In the genomic region with DNA sequence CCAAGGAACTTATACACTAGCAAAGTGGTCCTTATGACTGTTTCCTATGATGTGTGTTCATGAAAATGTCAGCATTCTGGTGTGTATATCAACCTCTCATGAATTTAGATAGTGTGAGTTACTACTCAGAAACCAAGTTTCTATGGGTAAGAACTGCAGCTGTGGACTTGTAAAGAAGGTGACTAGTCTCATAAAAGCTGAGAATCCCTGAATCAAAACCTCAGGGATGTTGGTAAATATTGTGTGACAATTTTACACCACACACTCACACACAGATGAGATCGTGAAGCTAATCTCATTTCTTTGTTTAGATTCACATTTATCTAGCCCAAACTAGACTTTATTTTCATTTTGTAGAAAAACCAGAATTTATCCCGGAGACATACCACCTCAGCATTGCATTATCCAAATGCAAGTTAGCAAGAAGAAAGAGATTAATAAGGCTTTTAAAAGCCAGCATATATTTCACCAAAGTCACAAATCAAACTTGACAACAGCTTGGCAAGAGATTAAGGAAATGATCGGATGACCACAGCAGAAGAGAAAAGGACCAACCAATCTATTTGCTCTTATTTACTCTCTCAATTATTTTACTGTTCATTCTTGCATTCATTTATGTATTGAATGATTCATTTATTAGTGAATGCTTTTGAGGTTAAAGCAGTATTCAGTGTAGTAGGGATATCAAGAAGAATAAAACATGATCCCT, we compare ENCODE assay signal across 24 cellular contexts.
DNase-seq lines count a peak whose midpoint lies in the region; ATAC-seq, FAIRE-seq and TF ChIP-seq lines count a peak whose summit lies in the region.
"Had no signal": no experiment of that assay in that cellular context is flagged by ENCODE, and none has a peak within 500 bp of the region (broad histone marks: within the 10 kb centered on the region; RNA-seq: fewer than 3 reads in every experiment).

No MANE protein-coding gene starts in this region.

- H3K4me1 ChIP-seq in A673 (ENCODE audit: insufficient read depth, low read length, poor library complexity, severe bottlenecking) = peaks cover 27% of the 10 kb centered on the region
- H3K4me1 ChIP-seq in keratinocyte (ENCODE audit: control insufficient read depth, extremely low read depth, insufficient read depth, low read length) = no peaks in the 10 kb centered on the region
- H3K4me1 ChIP-seq: A549, BLaER1, SJCRH30 had no signal

- ATAC-seq in GM19463 (IDR thresholded peaks at IDR 0.05; ENCODE audit: unreplicated experiment) (no peak), GM21447 (IDR thresholded peaks at IDR 0.05; ENCODE audit: unreplicated experiment) (no peak)
- ATAC-seq: A549 had no signal

- H3K4me3 ChIP-seq in A673 (ENCODE audit: low read depth, low read length, poor library complexity, severe bottlenecking) (no peak overlapping the region), SK-N-MC (no peak overlapping the region), keratinocyte (ENCODE audit: control insufficient read depth in 2 of 3, extremely low read depth in 1 of 3, insufficient read depth in 2 of 3, low read depth in 1 of 3, low read length in 3 of 3) (no peak overlapping the region)
- H3K4me3 ChIP-seq: A549, BLaER1, PC-9, SJCRH30 had no signal

- no peaks in the 10 kb centered on the region for H3K9me1 ChIP-seq in keratinocyte (ENCODE audit: control insufficient read depth, extremely low read depth, insufficient read depth, low read length)

- dilution Hi-C loops in keratinocyte (cut with MboI; ENCODE audit: extremely low pct_ligation_motif_present, low sequenced_read_pairs) = no loop called here

- no peaks in the 10 kb centered on the region for H3K9me3 ChIP-seq in A673 (ENCODE audit: low read depth, low read length, poor library complexity, severe bottlenecking)
- no peaks in the 10 kb centered on the region for H3K9me3 ChIP-seq in SK-N-MC (ENCODE audit: low read depth, low read length)
- no peaks in the 10 kb centered on the region for H3K9me3 ChIP-seq in keratinocyte (ENCODE audit: control insufficient read depth, low read depth, low read length)
- H3K9me3 ChIP-seq: A549, BLaER1, SJCRH30 had no signal

- no peaks in the 10 kb centered on the region for H3K79me2 ChIP-seq in keratinocyte (ENCODE audit: control insufficient read depth, insufficient read depth, low read length)

- no peaks in the 10 kb centered on the region for H3K27me3 ChIP-seq in A673 (replicated peaks; ENCODE audit: insufficient read depth, low read depth, low read length, poor library complexity)
- no peaks in the 10 kb centered on the region for H3K27me3 ChIP-seq in keratinocyte (ENCODE audit: control insufficient read depth, extremely low read depth, insufficient read depth, low read length)
- H3K27me3 ChIP-seq: BLaER1, SJCRH30 had no signal

- DNase-seq in A673 (ENCODE audit: low spot score) = peak; percentile 40
- no peak for DNase-seq in SK-N-MC (ENCODE audit: low read depth, low spot score)
- DNase-seq in keratinocyte (ENCODE audit: low read depth, low spot score) = no peak
- DNase-seq in substantia nigra (lab: John Stamatoyannopoulos, UW) = no peak
- DNase-seq: Calu3; CD4-positive, alpha-beta memory T cell; DMS79; IMR-90; Karpas-422; NCI-H1105 treated with DMSO at 0.1 percent for 48 hours; NCI-H1694; NCI-H510A treated with DMSO at 0.1 percent for 48 hours; PC-9; SJCRH30; SW 1271 had no signal

- no peak overlapping the region for H3K27ac ChIP-seq in A673 (ENCODE audit: low read depth, low read length, poor library complexity, severe bottlenecking)
- H3K27ac ChIP-seq in SK-N-MC = peak overlapping the region; percentile 25; the same call in 1 of the 2 replicates
- no peak overlapping the region for H3K27ac ChIP-seq in keratinocyte (ENCODE audit: control insufficient read depth, insufficient read depth, low read length)
- H3K27ac ChIP-seq in substantia nigra (ENCODE audit: low read depth, low read length, poor library complexity, severe bottlenecking) = no peak overlapping the region
- H3K27ac ChIP-seq: A549, BLaER1, PC-9, RWPE1, SJCRH30 had no signal

- FAIRE-seq in keratinocyte (lab: Jason Lieb, UNC) = peak; percentile 39
- FAIRE-seq: A549, GM12892, GM18507, H54 had no signal

- no peaks in the 10 kb centered on the region for H4K20me1 ChIP-seq in keratinocyte (ENCODE audit: control insufficient read depth, extremely low read depth, insufficient read depth, low read length)
- H4K20me1 ChIP-seq: BLaER1 had no signal

- H3K9ac ChIP-seq in SK-N-MC (ENCODE audit: insufficient read length) = no peak overlapping the region
- no peak overlapping the region for H3K9ac ChIP-seq in keratinocyte (ENCODE audit: control insufficient read depth, extremely low read depth, insufficient read depth, low read length)
- H3K9ac ChIP-seq: BLaER1 had no signal

- no peak overlapping the region for H3K4me2 ChIP-seq in keratinocyte (ENCODE audit: control insufficient read depth, extremely low read depth, insufficient read depth, low read depth, low read length)
- H3K4me2 ChIP-seq: A549, BLaER1, PC-9 had no signal

- BruUV-seq in A673 (replicated peaks; lab: Mats Ljungman, UMichigan) = no TSS peak

- TF ChIP-seq RAD21 in Ishikawa (IDR thresholded peaks at IDR 0.05; ENCODE audit: low read depth) = no peak

- H2AFZ ChIP-seq in keratinocyte (ENCODE audit: control insufficient read depth, low read length) = no peak overlapping the region
- H2AFZ ChIP-seq: PC-9 had no signal

- H3K36me3 ChIP-seq in A673 (ENCODE audit: insufficient read depth, low read length, poor library complexity, severe bottlenecking) (no peaks in the 10 kb centered on the region), SK-N-MC (ENCODE audit: insufficient read depth, low read length) (no peaks in the 10 kb centered on the region), keratinocyte (ENCODE audit: control insufficient read depth in 2 of 2, extremely low read depth in 1 of 2, insufficient read depth in 2 of 2, low read length in 2 of 2) (no peaks in the 10 kb centered on the region)
- H3K36me3 ChIP-seq: BLaER1, SJCRH30 had no signal

- no peak for TF ChIP-seq CTCF in A673 (conservative IDR thresholded peaks at IDR 0.05; ENCODE audit: low read depth, low read length)
- no peak for TF ChIP-seq CTCF in keratinocyte (optimal IDR thresholded peaks at IDR 0.05 in 1 of 3, IDR thresholded peaks at IDR 0.05 in 1 of 3, conservative IDR thresholded peaks at IDR 0.05 in 1 of 3; ENCODE audit: extremely low read depth in 1 of 3, insufficient read depth in 2 of 3, low read length in 3 of 3)

- POLR2A ChIA-PET in A673 (lab: Charles Lee; ENCODE audit: low non-redundant PET) = no interaction called here

- CTCF ChIA-PET in A673 (lab: Charles Lee) = no interaction called here

- intact Hi-C loops in A673 (cut with micrococcal nuclease; ENCODE audit: unreplicated experiment) = no loop called here

- no peak for TF ChIP-seq EP300 in Ishikawa (IDR thresholded peaks at IDR 0.05; ENCODE audit: borderline replicate concordance)

TF ChIP-seq in Ishikawa, 13 proteins besides CTCF, POLR2A, EP300 and RAD21:
- 0 out of 2 replicates have a peak, but pooled peaks have one; percentile 16 for TF ChIP-seq NFIC (IDR thresholded peaks at IDR 0.05)
- no peak for TF ChIP-seq FOXM1 (IDR thresholded peaks at IDR 0.05; ENCODE audit: borderline replicate concordance, low read depth)
- TF ChIP-seq TAF1 (IDR thresholded peaks at IDR 0.05; ENCODE audit: low read depth) = no peak
- TF ChIP-seq CEBPB (IDR thresholded peaks at IDR 0.05) = no peak
- TF ChIP-seq REST (IDR thresholded peaks at IDR 0.05; ENCODE audit: low read depth) = no peak
- TF ChIP-seq MAX (IDR thresholded peaks at IDR 0.05) = no peak
- no peak for TF ChIP-seq TEAD4 (IDR thresholded peaks at IDR 0.05)
TF ChIP-seq in Ishikawa: peak in this region for 1.
